16 cellular contexts compared by ENCODE assay signal in genomic region chr11:55949330-55949729, GRCh38. TPM values are rescaled to one million over a fixed set of nuclear protein-coding genes. Genes with fewer than 3 reads are reported as not detected.
DNase-seq lines count a peak whose midpoint lies in the region; ATAC-seq and TF ChIP-seq lines count a peak whose summit lies in the region.
"Had no signal": no experiment of that assay in that cellular context is flagged by ENCODE, and none has a peak within 500 bp of the region (broad histone marks: within the 10 kb centered on the region; RNA-seq: fewer than 3 reads in every experiment).

No MANE protein-coding gene starts in this region.

- no peak overlapping the region for H3K56ac ChIP-seq in mesendoderm (ENCODE audit: low read length)

- H3K9ac ChIP-seq in mesendoderm (ENCODE audit: low read length) = no peak overlapping the region
- H3K9ac ChIP-seq: BLaER1 had no signal

- H3K4me3 ChIP-seq in GM23338 (no peak overlapping the region), mesendoderm (ENCODE audit: low read length) (no peak overlapping the region)
- H3K4me3 ChIP-seq: A549, BLaER1 had no signal

- no peak overlapping the region for H3K27ac Mint-ChIP-seq in GM23338
- H3K27ac Mint-ChIP-seq in immature natural killer cell = no peak overlapping the region
- no peak overlapping the region for H3K27ac Mint-ChIP-seq in natural killer cell treated with Interleukin-12 subunit alpha and Interleukin-12 subunit beta and Interleukin-15 and Interleukin-18, amount 100 ng/mL, for 72 hours
- H3K27ac Mint-ChIP-seq: CD8-positive, alpha-beta memory T cell had no signal

- H3K18ac ChIP-seq in mesendoderm (ENCODE audit: low read length) = no peak overlapping the region

- H3K4me1 ChIP-seq in GM23338 (ENCODE audit: insufficient read depth) (no peaks in the 10 kb centered on the region; the same call in 1 of the 2 replicates), mesendoderm (ENCODE audit: control insufficient read depth, low read depth, low read length) (no peaks in the 10 kb centered on the region)
- H3K4me1 ChIP-seq: A549, BLaER1, Caco-2 had no signal

- H3K4me3 Mint-ChIP-seq in GM23338 (no peak overlapping the region), immature natural killer cell (no peak overlapping the region)
- no peak overlapping the region for H3K4me3 Mint-ChIP-seq in natural killer cell treated with Interleukin-12 subunit alpha and Interleukin-12 subunit beta and Interleukin-15 and Interleukin-18, amount 100 ng/mL, for 72 hours
- H3K4me3 Mint-ChIP-seq: CD8-positive, alpha-beta memory T cell had no signal

- H3K27ac ChIP-seq in GM23338 (ENCODE audit: low read depth) = no peak overlapping the region
- no peak overlapping the region for H3K27ac ChIP-seq in mesendoderm (ENCODE audit: low read depth, low read length)
- H3K27ac ChIP-seq: A549, BLaER1, HL-60 had no signal

- no peak overlapping the region for H4K8ac ChIP-seq in mesendoderm (ENCODE audit: low read depth, low read length)

- H3K4me1 Mint-ChIP-seq in GM23338 (peaks cover 6% of the 10 kb centered on the region; the same call in 2 of the 3 replicates), immature natural killer cell (no peaks in the 10 kb centered on the region)
- H3K4me1 Mint-ChIP-seq in natural killer cell treated with Interleukin-12 subunit alpha and Interleukin-12 subunit beta and Interleukin-15 and Interleukin-18, amount 100 ng/mL, for 72 hours (ENCODE audit: low read depth in 2 of 2) = no peaks in the 10 kb centered on the region
- H3K4me1 Mint-ChIP-seq: CD8-positive, alpha-beta memory T cell had no signal

- no peak overlapping the region for H2AK5ac ChIP-seq in mesendoderm (ENCODE audit: low read length)

- H3K79me2 ChIP-seq in GM23338 (replicated peaks; ENCODE audit: insufficient read depth) (no peaks in the 10 kb centered on the region), mesendoderm (ENCODE audit: control insufficient read depth, insufficient read depth, low read length) (no peaks in the 10 kb centered on the region)

- H3K79me1 ChIP-seq in mesendoderm (ENCODE audit: low read length) = no peaks in the 10 kb centered on the region

- H3K36me3 ChIP-seq in GM23338 (ENCODE audit: insufficient read depth) (no peaks in the 10 kb centered on the region), mesendoderm (ENCODE audit: control insufficient read depth, insufficient read depth, low read length) (no peaks in the 10 kb centered on the region)
- H3K36me3 ChIP-seq: BLaER1 had no signal

- H3K27me3 Mint-ChIP-seq in GM23338 (ENCODE audit: insufficient read depth, low read depth, poor library complexity) = no peaks in the 10 kb centered on the region
- H3K27me3 Mint-ChIP-seq in immature natural killer cell (ENCODE audit: low read depth in 3 of 3) = no peaks in the 10 kb centered on the region
- H3K27me3 Mint-ChIP-seq in natural killer cell treated with Interleukin-12 subunit alpha and Interleukin-12 subunit beta and Interleukin-15 and Interleukin-18, amount 100 ng/mL, for 72 hours = no peaks in the 10 kb centered on the region
- H3K27me3 Mint-ChIP-seq: CD8-positive, alpha-beta memory T cell had no signal

- ATAC-seq in GM23338 = no peak
- ATAC-seq in natural killer cell treated with Interleukin-12 subunit alpha and Interleukin-12 subunit beta and Interleukin-15 and Interleukin-18, amount 100 ng/mL, for 72 hours = no peak
- ATAC-seq: A549 had no signal

- no peaks in the 10 kb centered on the region for H3F3A ChIP-seq in GM23338 (replicated peaks; ENCODE audit: low read depth)

- WGBS in mesendoderm (ENCODE audit: extremely low coverage, insufficient coverage, low lambda C conversion rate) = no CpG with 5 or more reads among the region's 4 CpGs

- no peak overlapping the region for H2AFZ ChIP-seq in GM23338

- H3K9me2 ChIP-seq in GM23338 (ENCODE audit: insufficient read depth) = no peaks in the 10 kb centered on the region

- H3K36me3 Mint-ChIP-seq in GM23338 (ENCODE audit: low read depth) (no peaks in the 10 kb centered on the region; the same call in 2 of the 3 replicates), immature natural killer cell (no peaks in the 10 kb centered on the region)
- H3K36me3 Mint-ChIP-seq in natural killer cell treated with Interleukin-12 subunit alpha and Interleukin-12 subunit beta and Interleukin-15 and Interleukin-18, amount 100 ng/mL, for 72 hours = no peaks in the 10 kb centered on the region
- H3K36me3 Mint-ChIP-seq: CD8-positive, alpha-beta memory T cell had no signal

- H3K9me3 Mint-ChIP-seq in GM23338 (peaks cover 8% of the 10 kb centered on the region; the same call in 1 of the 3 replicates), immature natural killer cell (peaks cover 4 to 35% (median 13%) of the 10 kb centered on the region in 6 donors)
- H3K9me3 Mint-ChIP-seq in natural killer cell treated with Interleukin-12 subunit alpha and Interleukin-12 subunit beta and Interleukin-15 and Interleukin-18, amount 100 ng/mL, for 72 hours = peaks cover 20% of the 10 kb centered on the region

- no peak overlapping the region for H4K5ac ChIP-seq in mesendoderm (ENCODE audit: low read length)

- no peak overlapping the region for H3K23ac ChIP-seq in mesendoderm (ENCODE audit: low read length)

- no peak overlapping the region for H2BK5ac ChIP-seq in mesendoderm (ENCODE audit: low read length)

- peak; percentile 20 to 61; a peak in 2 of 4 replicates for TF ChIP-seq CTCF in GM23338 (conservative IDR thresholded peaks at IDR 0.05; ENCODE audit: low read depth in 2 of 2)

- H2BK15ac ChIP-seq in mesendoderm (replicated peaks; ENCODE audit: low read depth) = no peak overlapping the region

- H3K27me3 ChIP-seq in GM23338 (ENCODE audit: insufficient read depth) (no peaks in the 10 kb centered on the region), mesendoderm (ENCODE audit: insufficient read depth, low read length, poor library complexity) (no peaks in the 10 kb centered on the region)
- H3K27me3 ChIP-seq: BLaER1 had no signal

- no peak overlapping the region for H3K4ac ChIP-seq in mesendoderm (ENCODE audit: low read depth, low read length)

- no peaks in the 10 kb centered on the region for H4K20me1 ChIP-seq in GM23338 (replicated peaks; ENCODE audit: insufficient read depth)
- H4K20me1 ChIP-seq: BLaER1 had no signal

- H2BK120ac ChIP-seq in mesendoderm (ENCODE audit: low read depth, low read length) = no peak overlapping the region

- H3K4me2 ChIP-seq in GM23338 (no peak overlapping the region), mesendoderm (ENCODE audit: low read length) (no peak overlapping the region)
- H3K4me2 ChIP-seq: A549, BLaER1 had no signal

- peak; percentile 4 for DNase-seq in GM23338 (ENCODE audit: low spot score)
- DNase-seq in NCI-H748 (lab: John Stamatoyannopoulos, UW; ENCODE audit: unreplicated experiment) = peak; percentile 58
- peak; percentile 5 for DNase-seq in UCSD-AML1 (lab: John Stamatoyannopoulos, UW; ENCODE audit: unreplicated experiment)
- peak; percentile 25 for DNase-seq in mesendoderm
- no peak for DNase-seq in immature natural killer cell
- no peak for DNase-seq in activated CD8-positive, alpha-beta memory T cell treated with anti-CD3 and anti-CD28 coated beads, Interleukin-2, amount 50 U/mL, for 4 hours
- no peak for DNase-seq in natural killer cell treated with Interleukin-12 subunit alpha and Interleukin-12 subunit beta and Interleukin-15 and Interleukin-18, amount 100 ng/mL, for 72 hours (ENCODE audit: low spot score)
- DNase-seq: AML-193, DMS79 treated with DMSO at 0.1 percent for 48 hours, EL had no signal

TF ChIP-seq in GM23338, 12 proteins besides CTCF, POLR2A, EP300 and RAD21 (continues in another document):
- no peak for TF ChIP-seq JUNB (IDR thresholded peaks at IDR 0.05; ENCODE audit: unreplicated experiment)

RNA-seq across cellular contexts. Expression of gene OR5I1, which starts 13.1 kb away (rescaled TPM):
- not detected in 2 replicates for total RNA-seq in GM23338 (2014; rRNA removed; shearing (Covaris generic))
- polyA plus RNA-seq in GM23338 (2016; fragmentation: Nextera tagmentation; extraction: Ambion mirVana) = not detected in 2 replicates
- polyA plus RNA-seq in mesendoderm (2013, experiment 1 of 2) = not detected
- polyA plus RNA-seq in mesendoderm (2013, experiment 2 of 2) = not detected
- not detected for polyA plus RNA-seq in immature natural killer cell
- not detected for total RNA-seq in natural killer cell treated with Interleukin-12 subunit alpha and Interleukin-12 subunit beta and Interleukin-15 and Interleukin-18, amount 100 ng/mL, for 72 hours
- total RNA-seq: Caco-2; CD8-positive, alpha-beta memory T cell had no signal
- polyA plus RNA-seq: A549; AG04450; CD8-positive, alpha-beta memory T cell had no signal

RNA-seq across cellular contexts. Expression of gene OR10AG1, which starts 20.4 kb away (rescaled TPM):
- 0.10 and 0.58 TPM in 2 replicates for total RNA-seq in GM23338 (2014; rRNA removed; shearing (Covaris generic))
- polyA plus RNA-seq in GM23338 (2016; fragmentation: Nextera tagmentation; extraction: Ambion mirVana) (0.06 TPM in 1 of 2 replicates, not detected in the other), immature natural killer cell (not detected)
- polyA plus RNA-seq in mesendoderm (2013, experiment 1 of 2) = not detected
- not detected for polyA plus RNA-seq in mesendoderm (2013, experiment 2 of 2)
- total RNA-seq in natural killer cell treated with Interleukin-12 subunit alpha and Interleukin-12 subunit beta and Interleukin-15 and Interleukin-18, amount 100 ng/mL, for 72 hours = not detected
- total RNA-seq: Caco-2; CD8-positive, alpha-beta memory T cell had no signal
- polyA plus RNA-seq: A549; AG04450; CD8-positive, alpha-beta memory T cell had no signal

RNA-seq across cellular contexts. Expression of gene OR5W2, which starts 34.9 kb away (rescaled TPM):
- total RNA-seq in GM23338 (2014; rRNA removed; shearing (Covaris generic)) = not detected in 2 replicates
- polyA plus RNA-seq in GM23338 (2016; fragmentation: Nextera tagmentation; extraction: Ambion mirVana) = not detected in 2 replicates
- polyA plus RNA-seq in mesendoderm (2013, experiment 1 of 2) = not detected
- not detected for polyA plus RNA-seq in mesendoderm (2013, experiment 2 of 2)
- not detected for polyA plus RNA-seq in immature natural killer cell
- not detected for total RNA-seq in natural killer cell treated with Interleukin-12 subunit alpha and Interleukin-12 subunit beta and Interleukin-15 and Interleukin-18, amount 100 ng/mL, for 72 hours
- total RNA-seq: Caco-2; CD8-positive, alpha-beta memory T cell had no signal
- polyA plus RNA-seq: A549; AG04450; CD8-positive, alpha-beta memory T cell had no signal

RNA-seq across cellular contexts. Expression of gene OR5F1, which starts 45.1 kb away (rescaled TPM):
- not detected in 2 replicates for total RNA-seq in GM23338 (2014; rRNA removed; shearing (Covaris generic))
- polyA plus RNA-seq in GM23338 (2016; fragmentation: Nextera tagmentation; extraction: Ambion mirVana) = not detected in 2 replicates
- not detected for polyA plus RNA-seq in mesendoderm (2013, experiment 1 of 2)
- not detected for polyA plus RNA-seq in mesendoderm (2013, experiment 2 of 2)
- polyA plus RNA-seq in immature natural killer cell = not detected
- total RNA-seq in natural killer cell treated with Interleukin-12 subunit alpha and Interleukin-12 subunit beta and Interleukin-15 and Interleukin-18, amount 100 ng/mL, for 72 hours = not detected
- total RNA-seq: Caco-2; CD8-positive, alpha-beta memory T cell had no signal
- polyA plus RNA-seq: A549; AG04450; CD8-positive, alpha-beta memory T cell had no signal

Comparison
In these comparisons a context has a peak if more than half of its experiments do, and no peak if none do; other contexts are left out.
1. DNase-seq: peak in GM23338 (single experiment), NCI-H748 (single experiment), UCSD-AML1 (single experiment) and mesendoderm (single experiment); none in immature natural killer cell (0 of 3), activated CD8-positive, alpha-beta memory T cell treated with anti-CD3 and anti-CD28 coated beads, Interleukin-2, amount 50 U/mL, for 4 hours (single experiment) and natural killer cell treated with Interleukin-12 subunit alpha and Interleukin-12 subunit beta and Interleukin-15 and Interleukin-18, amount 100 ng/mL, for 72 hours (single experiment).